In genomic region chr13:97881556-97881955, GRCh38 we compare ENCODE assay signal across 25 cellular contexts.
"Had no signal": no experiment of that assay in that cellular context is flagged by ENCODE, and none has a peak within 500 bp of the region (broad histone marks: within the 10 kb centered on the region; RNA-seq: fewer than 3 reads in every experiment).

No MANE protein-coding gene starts in this region.

- H3K27me3 ChIP-seq: neural progenitor cell, ovary, right lobe of liver, sigmoid colon, stomach, thyroid gland, tibial nerve, upper lobe of left lung, vagina had no signal

- H3K4me2 ChIP-seq: neural progenitor cell had no signal

- H3K4me3 ChIP-seq: neural progenitor cell, ovary, psoas muscle, right lobe of liver, sigmoid colon, stomach, thoracic aorta, thyroid gland, tibial nerve, upper lobe of left lung, vagina had no signal

- ATAC-seq: psoas muscle; right cardiac atrium; right lobe of liver; stimulated activated effector memory CD8-positive, alpha-beta T cell treated with anti-CD3 and anti-CD28 coated beads, Interleukin-12 subunit alpha, Interleukin-12 subunit beta, amount 100 ng/mL, for 72 hours; stimulated activated naive B cell treated with anti-CD40 and anti-IgM and Interleukin-4, amounts not matched to agents 10 μg/mL and 1 μg/mL and 100 μg/mL, for 72 hours had no signal

- H3K9ac ChIP-seq: neural progenitor cell, parathyroid adenoma had no signal

- H3K9me3 ChIP-seq: ovary, psoas muscle, right lobe of liver, sigmoid colon, stomach, thoracic aorta, thyroid gland, tibial nerve, upper lobe of left lung, vagina had no signal

- H3K4me1 ChIP-seq: parathyroid adenoma, psoas muscle, right lobe of liver, stomach, upper lobe of left lung, vagina had no signal

- H2AFZ ChIP-seq: neural progenitor cell, parathyroid adenoma had no signal

- H3K36me3 Mint-ChIP-seq: neural progenitor cell; stimulated activated effector memory CD8-positive, alpha-beta T cell treated with anti-CD3 and anti-CD28 coated beads, Interleukin-12 subunit alpha, Interleukin-12 subunit beta, amount 100 ng/mL, for 72 hours; stimulated activated naive B cell treated with anti-CD40 and anti-IgM and Interleukin-4, amounts not matched to agents 10 μg/mL and 1 μg/mL and 100 μg/mL, for 72 hours had no signal

- H3K27ac Mint-ChIP-seq: neural progenitor cell; progenitor cell of endocrine pancreas; stimulated activated effector memory CD8-positive, alpha-beta T cell treated with anti-CD3 and anti-CD28 coated beads, Interleukin-12 subunit alpha, Interleukin-12 subunit beta, amount 100 ng/mL, for 72 hours; stimulated activated naive B cell treated with anti-CD40 and anti-IgM and Interleukin-4, amounts not matched to agents 10 μg/mL and 1 μg/mL and 100 μg/mL, for 72 hours; stimulated activated naive CD8-positive, alpha-beta T cell treated with anti-CD3 and anti-CD28 coated beads, Interleukin-15, Interleukin-2, amounts not matched to agents 100 ng/mL and 50 ng/mL, for 24 hours had no signal

- H3K79me2 ChIP-seq: parathyroid adenoma had no signal

- H3K4me1 Mint-ChIP-seq: stimulated activated effector memory CD8-positive, alpha-beta T cell treated with anti-CD3 and anti-CD28 coated beads, Interleukin-12 subunit alpha, Interleukin-12 subunit beta, amount 100 ng/mL, for 72 hours; stimulated activated naive B cell treated with anti-CD40 and anti-IgM and Interleukin-4, amounts not matched to agents 10 μg/mL and 1 μg/mL and 100 μg/mL, for 72 hours had no signal

- H3K9me3 Mint-ChIP-seq: nephron; stimulated activated effector memory CD8-positive, alpha-beta T cell treated with anti-CD3 and anti-CD28 coated beads, Interleukin-12 subunit alpha, Interleukin-12 subunit beta, amount 100 ng/mL, for 72 hours; stimulated activated naive CD8-positive, alpha-beta T cell treated with anti-CD3 and anti-CD28 coated beads, Interleukin-15, Interleukin-2, amounts not matched to agents 100 ng/mL and 50 ng/mL, for 24 hours had no signal

- H3K27ac ChIP-seq: neural progenitor cell, ovary, parathyroid adenoma, psoas muscle, right lobe of liver, sigmoid colon, stomach, thoracic aorta, thyroid gland, tibial nerve, upper lobe of left lung, vagina had no signal

- H3K36me3 ChIP-seq: neural progenitor cell, ovary, right lobe of liver, sigmoid colon, stomach, thoracic aorta, thyroid gland, tibial nerve, upper lobe of left lung, vagina had no signal

- H3K4me3 Mint-ChIP-seq: nephron; neural progenitor cell; stimulated activated effector memory CD8-positive, alpha-beta T cell treated with anti-CD3 and anti-CD28 coated beads, Interleukin-12 subunit alpha, Interleukin-12 subunit beta, amount 100 ng/mL, for 72 hours; stimulated activated naive B cell treated with anti-CD40 and anti-IgM and Interleukin-4, amounts not matched to agents 10 μg/mL and 1 μg/mL and 100 μg/mL, for 72 hours; stimulated activated naive CD8-positive, alpha-beta T cell treated with anti-CD3 and anti-CD28 coated beads, Interleukin-15, Interleukin-2, amounts not matched to agents 100 ng/mL and 50 ng/mL, for 24 hours had no signal

- DNase-seq: occipital lobe; ovary; psoas muscle; right cardiac atrium; right lobe of liver; sigmoid colon; stimulated activated CD4-positive, alpha-beta T cell treated with anti-CD3 and anti-CD28 coated beads, Interleukin-15, amount 100 ng/mL, for 24 hours; stimulated activated CD4-positive, alpha-beta T cell treated with anti-CD3 and anti-CD28 coated beads, Interleukin-2, amount 100 ng/mL, for 24 hours; stimulated activated CD4-positive, alpha-beta T cell treated with anti-CD3 and anti-CD28 coated beads, Interleukin-2, amount 100 ng/mL, for 48 hours; stimulated activated CD4-positive, alpha-beta T cell treated with anti-CD3 and anti-CD28 coated beads, Interleukin-4, amount 100 ng/mL, for 24 hours; stimulated activated naive B cell treated with anti-CD40 and anti-IgM and Interleukin-4, amounts not matched to agents 10 μg/mL and 1 μg/mL and 100 μg/mL, for 72 hours; stimulated activated naive CD4-positive, alpha-beta T cell treated with Interleukin-2 at 50 U/mL for 16 hours; stomach; thyroid gland; trophoblast cell; upper lobe of left lung had no signal
